Comparison of ENCODE assay signal across 8 cellular contexts in the genomic region with DNA sequence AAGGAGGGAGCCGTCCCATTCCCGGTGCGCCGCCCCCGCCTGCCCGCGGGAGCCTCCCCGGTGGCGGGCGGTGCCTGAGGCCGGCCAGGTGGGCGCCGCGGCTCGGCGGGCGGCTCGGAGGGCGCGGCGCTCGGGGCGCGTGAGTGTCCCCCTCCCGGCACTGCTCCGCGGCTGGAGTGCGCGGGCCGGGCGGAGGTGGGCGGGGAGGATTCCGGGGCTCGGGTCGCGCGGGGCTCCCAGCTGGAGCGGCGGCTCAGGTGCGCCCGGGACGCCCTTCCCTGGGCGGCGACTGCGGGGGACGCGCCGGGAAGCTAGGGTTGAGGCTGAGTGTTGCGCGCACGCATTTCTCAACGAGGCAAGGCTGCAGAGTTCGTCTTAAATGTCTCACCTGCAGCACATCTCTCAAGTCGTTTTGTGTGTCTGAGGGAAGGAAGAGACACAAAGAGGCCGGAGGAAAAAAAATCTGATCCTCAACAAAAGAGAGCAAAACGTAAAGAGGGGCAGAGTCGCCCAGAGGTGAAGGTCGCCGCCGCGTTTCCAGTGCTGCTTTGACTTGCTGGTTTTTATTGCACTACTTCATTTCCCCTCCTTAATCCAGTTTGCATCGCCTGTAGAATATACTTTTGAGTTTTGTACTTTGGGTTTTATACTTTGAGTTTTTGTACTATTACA.
A peak's percentile ranks its signal among the peaks of the same experiment; 100 is the strongest.
DNase-seq lines count a peak whose midpoint lies in the region; ATAC-seq and TF ChIP-seq lines count a peak whose summit lies in the region.

No MANE protein-coding gene starts in this region.

- TF ChIP-seq CTCF in epithelial cell of esophagus (IDR thresholded peaks at IDR 0.05; ENCODE audit: insufficient read depth, low read depth, low read length, missing control alignments) (no peak), neural crest cell (conservative IDR thresholded peaks at IDR 0.05) (no peak)

- H3K27ac ChIP-seq in CD4-positive, CD25-positive, alpha-beta regulatory T cell (ENCODE audit: insufficient read depth, low read length, poor library complexity, severe bottlenecking) = no peak overlapping the region

- H3K27me3 Mint-ChIP-seq in CD4-positive, CD25-positive, alpha-beta regulatory T cell = peaks cover 71% of the 10 kb centered on the region
- H3K27me3 Mint-ChIP-seq in neural crest cell (ENCODE audit: low read depth) = peaks cover 76% of the 10 kb centered on the region

- peaks cover 29% of the 10 kb centered on the region for H3K27me3 ChIP-seq in CD4-positive, CD25-positive, alpha-beta regulatory T cell (ENCODE audit: control insufficient read depth, insufficient read depth, low read length)

- no peak overlapping the region for H3K4me3 ChIP-seq in CD4-positive, CD25-positive, alpha-beta regulatory T cell (ENCODE audit: low read depth, low read length)
- peak overlapping the region; percentile 49 for H3K4me3 ChIP-seq in epithelial cell of esophagus (ENCODE audit: low read length)

- peaks cover 6% of the 10 kb centered on the region for H3K4me1 ChIP-seq in CD4-positive, CD25-positive, alpha-beta regulatory T cell (ENCODE audit: control insufficient read depth, insufficient read depth, low read length, poor library complexity, severe bottlenecking)

- H3K4me1 Mint-ChIP-seq in CD4-positive, CD25-positive, alpha-beta regulatory T cell = peaks cover 5 to 14% (median 9%) of the 10 kb centered on the region in 4 donors
- peaks cover 14% of the 10 kb centered on the region for H3K4me1 Mint-ChIP-seq in neural crest cell

- peak overlapping the region in 1 of 3 donors; percentile 43 for H3K27ac Mint-ChIP-seq in CD4-positive, CD25-positive, alpha-beta regulatory T cell
- H3K27ac Mint-ChIP-seq in neural crest cell (ENCODE audit: unreplicated experiment) = no peak overlapping the region

- H3K36me3 Mint-ChIP-seq in CD4-positive, CD25-positive, alpha-beta regulatory T cell = no peaks in the 10 kb centered on the region
- H3K36me3 Mint-ChIP-seq in neural crest cell (ENCODE audit: low read depth) = peaks cover 4% of the 10 kb centered on the region

- no peaks in the 10 kb centered on the region for H3K36me3 ChIP-seq in CD4-positive, CD25-positive, alpha-beta regulatory T cell (ENCODE audit: control insufficient read depth, insufficient read depth, low read length)

- H3K9me3 ChIP-seq in CD4-positive, CD25-positive, alpha-beta regulatory T cell (ENCODE audit: control insufficient read depth in 2 of 2, low read length in 2 of 2) = peaks cover 0 to 2% of the 10 kb centered on the region in 2 experiments

- H3K9me3 Mint-ChIP-seq in CD4-positive, CD25-positive, alpha-beta regulatory T cell = peaks cover 0 to 9% (median 4%) of the 10 kb centered on the region in 7 donors
- peaks cover 7% of the 10 kb centered on the region for H3K9me3 Mint-ChIP-seq in neural crest cell

- peak in 1 of 3 donors; percentile 10 for DNase-seq in CD4-positive, CD25-positive, alpha-beta regulatory T cell
- peak; percentile 26 for DNase-seq in NCI-H526 treated with DMSO at 0.1 percent for 48 hours (lab: John Stamatoyannopoulos, UW)
- peak; percentile 42 for DNase-seq in epithelial cell of esophagus (ENCODE audit: low read depth)
- no peak for DNase-seq in neural crest cell (ENCODE audit: low read depth, low spot score)
- DNase-seq in NK-92 (lab: John Stamatoyannopoulos, UW; ENCODE audit: unreplicated experiment) = no peak
- no peak for DNase-seq in T-helper 9 cell
- no peak for DNase-seq in HCEC 1CT

- no peak for ATAC-seq in CD4-positive, CD25-positive, alpha-beta regulatory T cell (ENCODE audit: low read depth in 2 of 2)
- no peak for ATAC-seq in GM21529 (IDR thresholded peaks at IDR 0.05; ENCODE audit: unreplicated experiment)

- H3K4me3 Mint-ChIP-seq in CD4-positive, CD25-positive, alpha-beta regulatory T cell = peak overlapping the region; percentile 34 to 79 (median 64)
- peak overlapping the region; percentile 89 for H3K4me3 Mint-ChIP-seq in neural crest cell

Comparison
In these comparisons a context has a peak if more than half of its experiments do, and no peak if none do; other contexts are left out.
1. DNase-seq: peak in NCI-H526 treated with DMSO at 0.1 percent for 48 hours (single experiment) and epithelial cell of esophagus (single experiment); none in neural crest cell (single experiment), NK-92 (single experiment), T-helper 9 cell (single experiment) and HCEC 1CT (single experiment).